21 cellular contexts compared by ENCODE assay signal in the genomic region with DNA sequence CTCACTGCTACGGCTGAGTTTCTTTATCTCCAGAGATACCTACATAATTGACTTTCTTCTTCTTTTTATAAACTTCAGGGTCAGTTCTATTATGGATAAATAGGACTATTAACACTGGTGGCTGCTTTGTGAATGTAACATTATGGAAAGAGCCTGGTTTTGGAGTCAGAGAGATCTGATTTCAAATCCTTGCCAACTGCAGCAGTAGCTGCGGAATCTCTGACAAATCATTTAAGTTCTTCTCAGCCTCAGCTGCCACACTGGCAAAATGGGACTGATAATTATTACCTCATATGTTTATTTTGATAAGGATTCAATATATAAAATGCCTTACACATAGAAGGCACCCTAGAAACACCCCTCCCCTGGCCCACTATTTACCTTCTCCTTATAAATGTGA.
DNase-seq lines count a peak whose midpoint lies in the region; ATAC-seq and TF ChIP-seq lines count a peak whose summit lies in the region.
"Had no signal": no experiment of that assay in that cellular context is flagged by ENCODE, and none has a peak within 500 bp of the region (broad histone marks: within the 10 kb centered on the region; RNA-seq: fewer than 3 reads in every experiment).

No MANE protein-coding gene starts in this region.

- H3K36me3 Mint-ChIP-seq in activated CD4-positive, alpha-beta T cell treated with anti-CD3 and anti-CD28 coated beads for 36 hours (ENCODE audit: low read depth) = peaks cover 59% of the 10 kb centered on the region

- H3K27me3 Mint-ChIP-seq in activated CD4-positive, alpha-beta T cell treated with anti-CD3 and anti-CD28 coated beads for 36 hours = no peaks in the 10 kb centered on the region

- H2AFZ ChIP-seq in Karpas-422 (ENCODE audit: low read length) = peak overlapping the region; percentile 23; the same call in 1 of the 2 replicates

- no peaks in the 10 kb centered on the region for H3K9me2 ChIP-seq in Karpas-422 (replicated peaks; ENCODE audit: insufficient read depth, low read length)

- H3K9me3 ChIP-seq in Karpas-422 (ENCODE audit: low read length) (no peaks in the 10 kb centered on the region), gastrocnemius medialis (no peaks in the 10 kb centered on the region)

- peaks cover 80% of the 10 kb centered on the region for H3K4me1 Mint-ChIP-seq in activated CD4-positive, alpha-beta T cell treated with anti-CD3 and anti-CD28 coated beads for 36 hours

- POLR2A ChIA-PET in activated CD4-positive, alpha-beta T cell treated with anti-CD3 and anti-CD28 coated beads for 36 hours (lab: Charles Lee) = no interaction called here

- TF ChIP-seq CTCF in fibroblast of mammary gland (conservative IDR thresholded peaks at IDR 0.05; ENCODE audit: control insufficient read depth, insufficient read depth, low read depth, low read length) = no peak
- TF ChIP-seq CTCF in gastrocnemius medialis (IDR thresholded peaks at IDR 0.05 in 4 of 5, conservative IDR thresholded peaks at IDR 0.05 in 1 of 5) = no peak

- H3K79me2 ChIP-seq in Karpas-422 (ENCODE audit: low read length) = no peaks in the 10 kb centered on the region

- H3K9ac ChIP-seq in Karpas-422 (ENCODE audit: low read length) = no peak overlapping the region

- H3K4me3 ChIP-seq in Karpas-422 (ENCODE audit: low read length) (no peak overlapping the region), fibroblast of mammary gland (ENCODE audit: control insufficient read depth, low read depth, low read length) (no peak overlapping the region), gastrocnemius medialis (no peak overlapping the region)

- no peak overlapping the region for H3K27ac ChIP-seq in Karpas-422 (ENCODE audit: low read length)
- peak overlapping the region; percentile 59 to 75 (median 74) for H3K27ac ChIP-seq in gastrocnemius medialis

- CTCF ChIA-PET in activated CD4-positive, alpha-beta T cell treated with anti-CD3 and anti-CD28 coated beads for 36 hours (lab: Charles Lee) = no interaction called here

- no peak overlapping the region for H3K4me2 ChIP-seq in Karpas-422 (ENCODE audit: low read depth, low read length, poor library complexity, severe bottlenecking)

- no peaks in the 10 kb centered on the region for H4K20me1 ChIP-seq in Karpas-422 (ENCODE audit: insufficient read depth, low read depth, low read length)

- peaks cover 10% of the 10 kb centered on the region for H3K4me1 ChIP-seq in Karpas-422 (ENCODE audit: low read length)
- peaks cover 41 to 44% of the 10 kb centered on the region in 2 donors for H3K4me1 ChIP-seq in gastrocnemius medialis

- H3K4me3 Mint-ChIP-seq in activated CD4-positive, alpha-beta T cell treated with anti-CD3 and anti-CD28 coated beads for 36 hours = no peak overlapping the region
- H3K4me3 Mint-ChIP-seq: neural crest cell had no signal

- H3K9me3 Mint-ChIP-seq in activated CD4-positive, alpha-beta T cell treated with anti-CD3 and anti-CD28 coated beads for 36 hours (ENCODE audit: low read depth) = no peaks in the 10 kb centered on the region
- H3K9me3 Mint-ChIP-seq: neural crest cell had no signal

- no peak for ATAC-seq in activated CD4-positive, alpha-beta T cell treated with anti-CD3 and anti-CD28 coated beads for 36 hours
- ATAC-seq in gastrocnemius medialis (no peak), HG03095 (IDR thresholded peaks at IDR 0.05; ENCODE audit: unreplicated experiment) (no peak), HG02798 (IDR thresholded peaks at IDR 0.05; ENCODE audit: poor library complexity, unreplicated experiment) (no peak)
- ATAC-seq: esophagus mucosa, HepG2 had no signal

- in situ Hi-C loops in gastrocnemius medialis (cut with MboI; ENCODE audit: low sequenced_read_pairs in 4 of 4) = no loop called here

- H3K27ac Mint-ChIP-seq in activated CD4-positive, alpha-beta T cell treated with anti-CD3 and anti-CD28 coated beads for 36 hours = peak overlapping the region; percentile 82

- H3K27me3 ChIP-seq in Karpas-422 (ENCODE audit: low read length) = no peaks in the 10 kb centered on the region
- no peaks in the 10 kb centered on the region for H3K27me3 ChIP-seq in gastrocnemius medialis

- no peak for DNase-seq in activated CD4-positive, alpha-beta T cell treated with anti-CD3 and anti-CD28 coated beads for 36 hours
- DNase-seq in activated CD4-positive, alpha-beta T cell treated with anti-CD3 and anti-CD28 coated beads, Interleukin-2, amount 50 U/mL, for 48 hours = no peak
- DNase-seq in Karpas-422 = no peak
- DNase-seq in fibroblast of mammary gland (ENCODE audit: low read depth) = peak; percentile 6
- DNase-seq in gastrocnemius medialis = no peak
- no peak for DNase-seq in NCI-H146 treated with DMSO at 0.1 percent for 48 hours (lab: John Stamatoyannopoulos, UW; ENCODE audit: unreplicated experiment)
- DNase-seq: 8988T; activated CD8-positive, alpha-beta memory T cell treated with anti-CD3 and anti-CD28 coated beads, Interleukin-2, amount 50 U/mL, for 4 hours; activated effector memory CD4-positive, alpha-beta T cell treated with anti-CD3 and anti-CD28 coated beads, Interleukin-2, amount 50 U/mL, for 16 hours; effector CD8-positive, alpha-beta T cell; left cardiac atrium; mesendoderm; NCI-H1417 treated with DMSO at 0.1 percent for 48 hours; NCI-H69; Right ventricle myocardium superior; stimulated activated CD4-positive, alpha-beta T cell treated with anti-CD3 and anti-CD28 coated beads, Interleukin-4, amount 100 ng/mL, for 1 hour had no signal

- intact Hi-C loops in activated CD4-positive, alpha-beta T cell treated with anti-CD3 and anti-CD28 coated beads for 36 hours (cut with DNase I, micrococcal nuclease) = no loop called here
- intact Hi-C loops in gastrocnemius medialis (cut with DNase I; ENCODE audit: low total_unique reads) = loop anchor here (5.0 kb wide), 1 partner anchor 41 kb away; no protein-coding TSS in a partner anchor

- H3K36me3 ChIP-seq in Karpas-422 (ENCODE audit: insufficient read depth, low read length) (no peaks in the 10 kb centered on the region), gastrocnemius medialis (no peaks in the 10 kb centered on the region)

- no peak for TF ChIP-seq POLR2A in gastrocnemius medialis (IDR thresholded peaks at IDR 0.05)
